8 cellular contexts compared by ENCODE assay signal in genomic region chr14:37197421-37198272, GRCh38. TPM values are rescaled to one million over a fixed set of nuclear protein-coding genes. Genes with fewer than 3 reads are reported as not detected.
DNase-seq lines count a peak whose midpoint lies in the region; ATAC-seq lines count a peak whose summit lies in the region.

Gene MIPOL1 (plus strand): TSS chr14:37197937. CDS start chr14:37247889, 49,952 bp downstream.

- in situ Hi-C loops in Caki2 (cut with HindIII; ENCODE audit: low pct_unique_long_range_greater_than_20kb, low sequenced_read_pairs): no loop called here

- peak; percentile 89 for DNase-seq in Caki2 (ENCODE audit: low read depth)
- DNase-seq in LoVo (ENCODE audit: low spot score): peak; percentile 91
- DNase-seq in SKM-1 treated with dmso at 0.1 percent for 144 hours (lab: John Stamatoyannopoulos, UW; ENCODE audit: unreplicated experiment): peak; percentile 19
- peak; percentile 60 to 91 for DNase-seq in dermis microvascular lymphatic vessel endothelial cell (ENCODE audit: low read depth in 2 of 2)
- DNase-seq in kidney tubule cell (ENCODE audit: low spot score): peak; percentile 94
- DNase-seq in smooth muscle cell of the brain vasculature (ENCODE audit: low read depth, low spot score): peak; percentile 74

- ATAC-seq in HG03378 (IDR thresholded peaks at IDR 0.05; ENCODE audit: unreplicated experiment): no peak
- no peak for ATAC-seq in GM18517 (IDR thresholded peaks at IDR 0.05; ENCODE audit: unreplicated experiment)

RNA-seq across cellular contexts. Expression of gene MIPOL1, which starts in this region (rescaled TPM):
- 10.5 and 28.3 TPM in 2 replicates for total RNA-seq in Caki2 (2014; rRNA removed; shearing (Covaris generic); ENCODE audit: low replicate concordance)
- 4.3 and 5.1 TPM in 2 replicates for total RNA-seq in dermis microvascular lymphatic vessel endothelial cell

Comparison
In these comparisons a context has a peak if more than half of its experiments do, and no peak if none do; other contexts are left out.
1. DNase-seq: peak in every context shown above with its lines; median percentile 94 in kidney tubule cell; 91 in LoVo; 89 in Caki2; 76 in dermis microvascular lymphatic vessel endothelial cell; 74 in smooth muscle cell of the brain vasculature; 19 in SKM-1 treated with dmso at 0.1 percent for 144 hours.